ENCODE assay signal across 15 cellular contexts in the genomic region with DNA sequence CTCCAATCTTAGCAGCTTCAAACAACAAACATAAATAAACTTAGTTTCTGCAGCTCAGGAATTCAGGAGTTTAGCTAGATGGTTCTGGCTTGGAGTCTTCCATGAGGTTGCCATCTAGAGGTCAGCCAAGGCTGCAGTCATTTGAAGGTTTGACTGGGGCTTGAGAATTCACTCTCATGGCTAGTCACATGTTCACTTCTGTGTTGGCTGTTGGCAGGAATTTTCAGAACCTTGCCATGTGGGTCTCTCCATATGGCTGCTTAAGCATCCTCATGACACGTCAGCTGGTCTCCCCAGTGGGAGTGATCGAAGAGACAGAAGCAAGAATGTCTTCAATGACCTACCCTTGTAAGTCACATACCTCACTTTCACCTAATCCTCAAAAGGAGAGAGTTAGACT.
DNase-seq lines count a peak whose midpoint lies in the region; ATAC-seq and TF ChIP-seq lines count a peak whose summit lies in the region.
"Had no signal": no experiment of that assay in that cellular context is flagged by ENCODE, and none has a peak within 500 bp of the region (broad histone marks: within the 10 kb centered on the region; RNA-seq: fewer than 3 reads in every experiment).

No MANE protein-coding gene starts in this region.

- CTCF ChIA-PET in AG04449 (lab: Yijun Ruan, JAX) (interaction anchor here (0.6 to 1.8 kb wide), 5 partner anchors 8 to 1013 kb away, joined by 3 to 7 read pairs (median 4); no protein-coding TSS in a partner anchor), SK-N-SH (lab: Yijun Ruan, JAX) (interaction anchor here (0.8 to 1.8 kb wide), 8 partner anchors 9 to 616 kb away, joined by 3 to 8 read pairs (median 4); no protein-coding TSS in a partner anchor)
- CTCF ChIA-PET in CD8-positive, alpha-beta memory T cell (lab: Charles Lee): no interaction called here

- ATAC-seq in right cardiac atrium: no peak

- TF ChIP-seq POLR2A in erythroblast (IDR thresholded peaks at IDR 0.05; ENCODE audit: low read length): no peak

- H2AFZ ChIP-seq in GM23248 (no peak overlapping the region), SK-N-SH (ENCODE audit: low read depth) (no peak overlapping the region), hepatocyte (no peak overlapping the region)

- POLR2A ChIA-PET in AG04449 (lab: Yijun Ruan, JAX): no interaction called here
- POLR2A ChIA-PET in SK-N-SH (lab: Yijun Ruan, JAX): no interaction called here
- POLR2A ChIA-PET in CD8-positive, alpha-beta memory T cell (lab: Charles Lee): no interaction called here

- H3F3A ChIP-seq in GM23248 (ENCODE audit: insufficient read depth) (no peaks in the 10 kb centered on the region), SK-N-SH (replicated peaks; ENCODE audit: insufficient read depth) (no peaks in the 10 kb centered on the region)

- H3K27ac Mint-ChIP-seq in CD8-positive, alpha-beta memory T cell: no peak overlapping the region
- H3K27ac Mint-ChIP-seq: activated naive CD4-positive, alpha-beta T cell treated with anti-CD3 and anti-CD28 coated beads, Interleukin-2, amount 50 U/mL, for 24 hours; IgD-negative memory B cell had no signal

- no peak overlapping the region for H3K4me3 Mint-ChIP-seq in CD8-positive, alpha-beta memory T cell
- H3K4me3 Mint-ChIP-seq: activated naive CD4-positive, alpha-beta T cell treated with anti-CD3 and anti-CD28 coated beads, Interleukin-2, amount 50 U/mL, for 24 hours; IgD-negative memory B cell had no signal

- no peaks in the 10 kb centered on the region for H3K4me1 Mint-ChIP-seq in CD8-positive, alpha-beta memory T cell
- H3K4me1 Mint-ChIP-seq: activated naive CD4-positive, alpha-beta T cell treated with anti-CD3 and anti-CD28 coated beads, Interleukin-2, amount 50 U/mL, for 24 hours had no signal

- peak; percentile 60 for TF ChIP-seq RAD21 in SK-N-SH (IDR thresholded peaks at IDR 0.05; ENCODE audit: low read length)

- no peaks in the 10 kb centered on the region for H3K36me3 Mint-ChIP-seq in CD8-positive, alpha-beta memory T cell
- H3K36me3 Mint-ChIP-seq: activated naive CD4-positive, alpha-beta T cell treated with anti-CD3 and anti-CD28 coated beads, Interleukin-2, amount 50 U/mL, for 24 hours; IgD-negative memory B cell had no signal

- TF ChIP-seq EP300 in SK-N-SH (IDR thresholded peaks at IDR 0.05; ENCODE audit: borderline replicate concordance in 1 of 2, low read depth in 1 of 2, low read length in 1 of 2): no peak

- no peaks in the 10 kb centered on the region for H4K20me1 ChIP-seq in GM23248 (ENCODE audit: insufficient read depth)
- no peaks in the 10 kb centered on the region for H4K20me1 ChIP-seq in SK-N-SH (ENCODE audit: insufficient read depth)
- no peaks in the 10 kb centered on the region for H4K20me1 ChIP-seq in hepatocyte (ENCODE audit: insufficient read depth, poor library complexity, severe bottlenecking)

- no peak overlapping the region for H3K27ac ChIP-seq in GM23248
- H3K27ac ChIP-seq in SK-N-SH (ENCODE audit: low read depth in 2 of 2, low read length in 1 of 2): no peak overlapping the region
- H3K27ac ChIP-seq in hepatocyte: no peak overlapping the region
- no peak overlapping the region for H3K27ac ChIP-seq in right cardiac atrium (ENCODE audit: low read length)
- no peak overlapping the region for H3K27ac ChIP-seq in CD8-positive, alpha-beta memory T cell (ENCODE audit: low read depth, low read length)
- H3K27ac ChIP-seq: epithelial cell of prostate, Peyer's patch, suprapubic skin had no signal

- peaks cover 0 to 47% (median 17%) of the 10 kb centered on the region in 5 donors for H3K9me3 Mint-ChIP-seq in CD8-positive, alpha-beta memory T cell

- no peaks in the 10 kb centered on the region for H3K79me2 ChIP-seq in GM23248 (ENCODE audit: insufficient read depth)
- no peaks in the 10 kb centered on the region for H3K79me2 ChIP-seq in SK-N-SH (ENCODE audit: insufficient read depth)
- no peaks in the 10 kb centered on the region for H3K79me2 ChIP-seq in hepatocyte

- peak; percentile 59 for TF ChIP-seq CTCF in AG04449 (IDR thresholded peaks at IDR 0.05; ENCODE audit: insufficient read depth, low read length, missing control alignments)
- peak; percentile 54 for TF ChIP-seq CTCF in SK-N-SH (IDR thresholded peaks at IDR 0.05)
- TF ChIP-seq CTCF in hepatocyte (IDR thresholded peaks at IDR 0.05; ENCODE audit: poor library complexity): peak; percentile 49

- no peaks in the 10 kb centered on the region for H3K36me3 ChIP-seq in GM23248 (ENCODE audit: low read depth)
- H3K36me3 ChIP-seq in SK-N-SH (replicated peaks in 1 of 2; ENCODE audit: control insufficient read depth in 1 of 2, insufficient read depth in 2 of 2, low read length in 1 of 2): no peaks in the 10 kb centered on the region
- H3K36me3 ChIP-seq in hepatocyte (replicated peaks; ENCODE audit: insufficient read depth, low read depth): no peaks in the 10 kb centered on the region
- H3K36me3 ChIP-seq in CD8-positive, alpha-beta memory T cell (ENCODE audit: insufficient read depth, low read length): no peaks in the 10 kb centered on the region
- H3K36me3 ChIP-seq: Peyer's patch, suprapubic skin had no signal

- H3K9ac ChIP-seq in GM23248 (no peak overlapping the region), SK-N-SH (no peak overlapping the region)

- no peaks in the 10 kb centered on the region for H3K4me1 ChIP-seq in GM23248 (ENCODE audit: insufficient read depth)
- no peaks in the 10 kb centered on the region for H3K4me1 ChIP-seq in SK-N-SH (ENCODE audit: control insufficient read depth in 1 of 2, insufficient read depth in 2 of 2, low read depth in 1 of 2, low read length in 1 of 2)
- no peaks in the 10 kb centered on the region for H3K4me1 ChIP-seq in hepatocyte (ENCODE audit: insufficient read depth)
- no peaks in the 10 kb centered on the region for H3K4me1 ChIP-seq in right cardiac atrium (ENCODE audit: control insufficient read depth, insufficient read depth, low read length)
- no peaks in the 10 kb centered on the region for H3K4me1 ChIP-seq in CD8-positive, alpha-beta memory T cell (ENCODE audit: insufficient read depth, low read length)
- H3K4me1 ChIP-seq: Peyer's patch, suprapubic skin had no signal

- H3K9me2 ChIP-seq in GM23248 (ENCODE audit: insufficient read depth) (no peaks in the 10 kb centered on the region), SK-N-SH (no peaks in the 10 kb centered on the region), hepatocyte (replicated peaks; ENCODE audit: insufficient read depth) (no peaks in the 10 kb centered on the region)

- no peaks in the 10 kb centered on the region for H3K27me3 Mint-ChIP-seq in CD8-positive, alpha-beta memory T cell
- H3K27me3 Mint-ChIP-seq: activated naive CD4-positive, alpha-beta T cell treated with anti-CD3 and anti-CD28 coated beads, Interleukin-2, amount 50 U/mL, for 24 hours; IgD-negative memory B cell had no signal

- 5 to 16% methylated on average over 2 of the region's 2 CpGs for WGBS in GM23248 (ENCODE audit: low coverage in 1 of 2, low lambda C conversion rate in 2 of 2, missing lambda C conversion rate in 2 of 2), 2 experiments
- WGBS in SK-N-SH (ENCODE audit: low lambda C conversion rate): 13% methylated on average over 2 of the region's 2 CpGs
- WGBS in hepatocyte (ENCODE audit: low lambda C conversion rate, missing lambda C conversion rate): 58% methylated on average over 2 of the region's 2 CpGs
- 77% methylated on average over 2 of the region's 2 CpGs for WGBS in right cardiac atrium

- H3K4me3 ChIP-seq in AG04449 (ENCODE audit: low read depth, low read length): no peak overlapping the region
- H3K4me3 ChIP-seq in GM23248: no peak overlapping the region
- no peak overlapping the region for H3K4me3 ChIP-seq in SK-N-SH (ENCODE audit: low read depth in 2 of 2, low read length in 1 of 2)
- no peak overlapping the region for H3K4me3 ChIP-seq in hepatocyte
- no peak overlapping the region for H3K4me3 ChIP-seq in right cardiac atrium (ENCODE audit: low read length)
- no peak overlapping the region for H3K4me3 ChIP-seq in CD8-positive, alpha-beta memory T cell (ENCODE audit: low read length)
- H3K4me3 ChIP-seq: Peyer's patch, suprapubic skin had no signal

- no peaks in the 10 kb centered on the region for H3K9me3 ChIP-seq in GM23248 (ENCODE audit: low read depth)
- no peaks in the 10 kb centered on the region for H3K9me3 ChIP-seq in SK-N-SH
- H3K9me3 ChIP-seq in hepatocyte (ENCODE audit: low read depth): no peaks in the 10 kb centered on the region
- no peaks in the 10 kb centered on the region for H3K9me3 ChIP-seq in right cardiac atrium (ENCODE audit: control insufficient read depth, low read length)
- H3K9me3 ChIP-seq in CD8-positive, alpha-beta memory T cell (ENCODE audit: low read length): no peaks in the 10 kb centered on the region
- H3K9me3 ChIP-seq: Peyer's patch, suprapubic skin had no signal

- H3K4me2 ChIP-seq in GM23248 (ENCODE audit: unreplicated experiment): no peak overlapping the region
- no peak overlapping the region for H3K4me2 ChIP-seq in SK-N-SH
- H3K4me2 ChIP-seq in hepatocyte: no peak overlapping the region

- H3K27me3 ChIP-seq in GM23248 (replicated peaks; ENCODE audit: insufficient read depth) (0 out of 2 replicates have a peak, but pooled peaks cover 4% of the 10 kb centered on the region), SK-N-SH (ENCODE audit: insufficient read depth) (no peaks in the 10 kb centered on the region), hepatocyte (peaks cover 4% of the 10 kb centered on the region), right cardiac atrium (ENCODE audit: control insufficient read depth, insufficient read depth) (no peaks in the 10 kb centered on the region)
- H3K27me3 ChIP-seq in CD8-positive, alpha-beta memory T cell (ENCODE audit: insufficient read depth, low read length, poor library complexity, severe bottlenecking): no peaks in the 10 kb centered on the region
- H3K27me3 ChIP-seq: Peyer's patch, suprapubic skin had no signal

- in situ Hi-C loops in GM23248 (cut with MboI): loop anchor here (25.0 kb wide), 1 partner anchor 521 kb away; no protein-coding TSS in a partner anchor

- intact Hi-C loops in right cardiac atrium (cut with DNase I): no loop called here

- peak; percentile 1 for DNase-seq in AG04449 (ENCODE audit: low read depth, low spot score)
- peak; percentile 65 for DNase-seq in GM23248
- DNase-seq in SK-N-SH: peak; percentile 13
- DNase-seq in hepatocyte (ENCODE audit: low spot score): peak; percentile 49
- DNase-seq in NCI-H1105 treated with DMSO at 0.1 percent for 48 hours (lab: John Stamatoyannopoulos, UW): no peak
- no peak for DNase-seq in right cardiac atrium
- DNase-seq in CD8-positive, alpha-beta memory T cell: no peak
- DNase-seq in erythroblast (lab: John Stamatoyannopoulos, UW): no peak
- DNase-seq: activated CD4-positive, alpha-beta T cell treated with anti-CD3 and anti-CD28 coated beads for 48 hours; COR-L47; Peyer's patch had no signal

TF ChIP-seq in SK-N-SH, 30 proteins besides CTCF, POLR2A, EP300 and RAD21 (continues in another document):
- TF ChIP-seq, protein P1, sequence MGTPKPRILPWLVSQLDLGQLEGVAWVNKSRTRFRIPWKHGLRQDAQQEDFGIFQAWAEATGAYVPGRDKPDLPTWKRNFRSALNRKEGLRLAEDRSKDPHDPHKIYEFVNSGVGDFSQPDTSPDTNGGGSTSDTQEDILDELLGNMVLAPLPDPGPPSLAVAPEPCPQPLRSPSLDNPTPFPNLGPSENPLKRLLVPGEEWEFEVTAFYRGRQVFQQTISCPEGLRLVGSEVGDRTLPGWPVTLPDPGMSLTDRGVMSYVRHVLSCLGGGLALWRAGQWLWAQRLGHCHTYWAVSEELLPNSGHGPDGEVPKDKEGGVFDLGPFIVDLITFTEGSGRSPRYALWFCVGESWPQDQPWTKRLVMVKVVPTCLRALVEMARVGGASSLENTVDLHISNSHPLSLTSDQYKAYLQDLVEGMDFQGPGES (IDR thresholded peaks at IDR 0.05; ENCODE audit: low read depth, low read length): no peak

Comparison
In these comparisons a context has a peak if more than half of its experiments do, and no peak if none do; other contexts are left out.
1. DNase-seq: peak in AG04449 (single experiment), GM23248 (single experiment), SK-N-SH (single experiment) and hepatocyte (single experiment); none in NCI-H1105 treated with DMSO at 0.1 percent for 48 hours (single experiment), right cardiac atrium (0 of 3), CD8-positive, alpha-beta memory T cell (0 of 5) and erythroblast (0 of 2).
2. Peak in every context shown above with its lines, with median percentiles within 50 percentile points of each other: CTCF ChIP-seq.